34 cellular contexts compared by ENCODE assay signal in genomic region chr13:26653842-26654241, GRCh38.
A peak's percentile ranks its signal among the peaks of the same experiment; 100 is the strongest.
DNase-seq lines count a peak whose midpoint lies in the region; ATAC-seq, FAIRE-seq and TF ChIP-seq lines count a peak whose summit lies in the region.
"Had no signal": no experiment of that assay in that cellular context is flagged by ENCODE, and none has a peak within 500 bp of the region (broad histone marks: within the 10 kb centered on the region; RNA-seq: fewer than 3 reads in every experiment).

No MANE protein-coding gene starts in this region.

- CTCF ChIA-PET in HepG2 (lab: Yijun Ruan, JAX; ENCODE audit: low intra/inter-chr PET ratio, low total read pairs), result no interaction called here

- ATAC-seq in HepG2, result no peak
- ATAC-seq in right lobe of liver, result no peak
- ATAC-seq in stimulated activated memory B cell treated with anti-CD40 and anti-IgM and Interleukin-4, amounts not matched to agents 10 μg/mL and 1 μg/mL and 100 μg/mL, for 72 hours, result peak; percentile 41
- ATAC-seq: A549; CD8-positive, alpha-beta T cell had no signal

- H2AFZ ChIP-seq in HepG2 (ENCODE audit: low read length) (no peak overlapping the region), Loucy (ENCODE audit: low read length) (no peak overlapping the region)

- TF ChIP-seq RAD21 in HepG2 (CRISPR knock-in tag; IDR thresholded peaks at IDR 0.05), result no peak

- no peaks in the 10 kb centered on the region for H3K4me1 ChIP-seq in HepG2 (ENCODE audit: insufficient read depth, low read length)
- H3K4me1 ChIP-seq in right lobe of liver, result no peaks in the 10 kb centered on the region
- H3K4me1 ChIP-seq in Loucy (ENCODE audit: insufficient read depth, low read length, poor library complexity, severe bottlenecking), result peaks cover 20% of the 10 kb centered on the region
- H3K4me1 ChIP-seq in SJCRH30, result no peaks in the 10 kb centered on the region
- H3K4me1 ChIP-seq: A549, BE2C, BLaER1, Caco-2 had no signal

- H3K4me2 ChIP-seq in HepG2 (ENCODE audit: low read depth, low read length) (no peak overlapping the region), Loucy (ENCODE audit: low read depth, low read length, poor library complexity, severe bottlenecking) (peak overlapping the region; percentile 21)
- H3K4me2 ChIP-seq: A549; BLaER1; BLaER1 treated with 17β-estradiol and CSF1 and Interleukin-3, amounts not matched to agents 10 nM and 100 nM had no signal

- in situ Hi-C loops in HepG2 (cut with HindIII; ENCODE audit: extremely low pct_ligation_motif_present, low pct_unique_long_range_greater_than_20kb), result no loop called here

- H3K36me3 Mint-ChIP-seq in stimulated activated memory B cell treated with anti-CD40 and anti-IgM and Interleukin-4, amounts not matched to agents 10 μg/mL and 1 μg/mL and 100 μg/mL, for 72 hours, result peaks cover 4% of the 10 kb centered on the region
- H3K36me3 Mint-ChIP-seq: CD4-positive, CD25-positive, alpha-beta regulatory T cell; CD8-positive, alpha-beta memory T cell; CD8-positive, alpha-beta T cell had no signal

- H3K4me1 Mint-ChIP-seq in stimulated activated memory B cell treated with anti-CD40 and anti-IgM and Interleukin-4, amounts not matched to agents 10 μg/mL and 1 μg/mL and 100 μg/mL, for 72 hours, result no peaks in the 10 kb centered on the region
- H3K4me1 Mint-ChIP-seq: B cell; CD14-positive monocyte; CD4-positive, alpha-beta memory T cell; CD4-positive, CD25-positive, alpha-beta regulatory T cell; CD8-positive, alpha-beta memory T cell had no signal

- POLR2A ChIA-PET in HepG2 (lab: Yijun Ruan, JAX), result no interaction called here

- TF ChIP-seq EP300 in HepG2 (IDR thresholded peaks at IDR 0.05; ENCODE audit: low read depth in 2 of 2, low read length in 2 of 2), result no peak
- no peak for TF ChIP-seq EP300 in HepG2 (CRISPR knock-in tag; IDR thresholded peaks at IDR 0.05; ENCODE audit: borderline replicate concordance)

- H3F3A ChIP-seq in Loucy (ENCODE audit: low read depth), result no peaks in the 10 kb centered on the region

- H3K27ac ChIP-seq in HepG2 (ENCODE audit: extremely low read length, insufficient read depth, low read length) (no peak overlapping the region), right lobe of liver (no peak overlapping the region), SJCRH30 (no peak overlapping the region)
- H3K27ac ChIP-seq: 22Rv1; A549; BLaER1; BLaER1 treated with 17β-estradiol and CSF1 and Interleukin-3, amounts not matched to agents 10 nM and 100 nM; C4-2B had no signal

- H3K79me2 ChIP-seq in HepG2 (ENCODE audit: insufficient read depth, low read length) (no peaks in the 10 kb centered on the region), Loucy (ENCODE audit: insufficient read depth, low read length) (no peaks in the 10 kb centered on the region)

- DNase-seq in HepG2 (ENCODE audit: low spot score), result no peak
- no peak for DNase-seq in right lobe of liver
- DNase-seq in NCI-H1694 (lab: John Stamatoyannopoulos, UW), result no peak
- DNase-seq in SJCRH30, result no peak
- DNase-seq: 8988T; ACHN; AML-193; BE2C; C1 segment of cervical spinal cord; Caco-2; Calu3; CD4-positive, alpha-beta memory T cell; CD4-positive, alpha-beta T cell; CD4-positive, CD25-positive, alpha-beta regulatory T cell; CD8-positive, alpha-beta memory T cell; CD8-positive, alpha-beta T cell; COR-L47; DMS 273 treated with DMSO at 0.1 percent for 48 hours; DMS153; DMS53; DMS79; DMS79 treated with DMSO at 0.1 percent for 48 hours; DND-41 had no signal

- no peak overlapping the region for H3K4me3 Mint-ChIP-seq in stimulated activated memory B cell treated with anti-CD40 and anti-IgM and Interleukin-4, amounts not matched to agents 10 μg/mL and 1 μg/mL and 100 μg/mL, for 72 hours
- H3K4me3 Mint-ChIP-seq: B cell; CD14-positive monocyte; CD4-positive, alpha-beta memory T cell; CD4-positive, alpha-beta T cell; CD4-positive, CD25-positive, alpha-beta regulatory T cell; CD8-positive, alpha-beta memory T cell; CD8-positive, alpha-beta T cell had no signal

- H3K36me3 ChIP-seq in HepG2 (replicated peaks in 1 of 2; ENCODE audit: control insufficient read depth in 1 of 2, insufficient read depth in 2 of 2, low read length in 2 of 2) (no peaks in the 10 kb centered on the region), right lobe of liver (no peaks in the 10 kb centered on the region), Loucy (ENCODE audit: insufficient read depth, low read length) (no peaks in the 10 kb centered on the region), SJCRH30 (no peaks in the 10 kb centered on the region)
- H3K36me3 ChIP-seq: BE2C; BLaER1; BLaER1 treated with 17β-estradiol and CSF1 and Interleukin-3, amounts not matched to agents 10 nM and 100 nM had no signal

- H3K27me3 ChIP-seq in HepG2 (ENCODE audit: control insufficient read depth in 1 of 2, insufficient read depth in 2 of 2, low read length in 2 of 2) (no peaks in the 10 kb centered on the region), right lobe of liver (no peaks in the 10 kb centered on the region), Loucy (ENCODE audit: insufficient read depth, low read length, poor library complexity, severe bottlenecking) (no peaks in the 10 kb centered on the region), SJCRH30 (no peaks in the 10 kb centered on the region)
- H3K27me3 ChIP-seq: BE2C; BLaER1; BLaER1 treated with 17β-estradiol and CSF1 and Interleukin-3, amounts not matched to agents 10 nM and 100 nM had no signal

- H3K4me3 ChIP-seq in HepG2 (replicated peaks in 1 of 3; ENCODE audit: insufficient read depth in 1 of 3, low read depth in 2 of 3, low read length in 3 of 3) (no peak overlapping the region), right lobe of liver (no peak overlapping the region), Loucy (ENCODE audit: low read length, poor library complexity, severe bottlenecking) (no peak overlapping the region), SJCRH30 (no peak overlapping the region)
- H3K4me3 ChIP-seq: A549; BLaER1; BLaER1 treated with 17β-estradiol and CSF1 and Interleukin-3, amounts not matched to agents 10 nM and 100 nM had no signal

- BruUV-seq in HepG2 (replicated peaks; lab: Mats Ljungman, UMichigan), result no TSS peak

- TF ChIP-seq CTCF in HepG2 (CRISPR knock-in tag; IDR thresholded peaks at IDR 0.05), result no peak
- TF ChIP-seq CTCF in right lobe of liver (IDR thresholded peaks at IDR 0.05), result no peak
- no peak for TF ChIP-seq CTCF in Loucy (conservative IDR thresholded peaks at IDR 0.05; ENCODE audit: low read length)

- H3K9me3 ChIP-seq in HepG2 (ENCODE audit: low read length) (peaks cover 6% of the 10 kb centered on the region; the same call in 1 of the 2 replicates), right lobe of liver (no peaks in the 10 kb centered on the region), Loucy (ENCODE audit: insufficient read depth, low read depth, low read length) (peaks cover 18% of the 10 kb centered on the region; the same call in 1 of the 2 replicates), SJCRH30 (replicated peaks) (peaks cover 8% of the 10 kb centered on the region; the same call in 1 of the 2 replicates)

- no peaks in the 10 kb centered on the region for H3K27me3 Mint-ChIP-seq in stimulated activated memory B cell treated with anti-CD40 and anti-IgM and Interleukin-4, amounts not matched to agents 10 μg/mL and 1 μg/mL and 100 μg/mL, for 72 hours
- H3K27me3 Mint-ChIP-seq: B cell; CD4-positive, alpha-beta T cell had no signal

- no peak overlapping the region for H3K9ac ChIP-seq in HepG2 (ENCODE audit: insufficient read depth, low read depth, low read length)
- no peak overlapping the region for H3K9ac ChIP-seq in Loucy (ENCODE audit: low read depth, low read length, poor library complexity, severe bottlenecking)
- H3K9ac ChIP-seq: BLaER1; BLaER1 treated with 17β-estradiol and CSF1 and Interleukin-3, amounts not matched to agents 10 nM and 100 nM had no signal

- intact Hi-C loops in HepG2 (cut with micrococcal nuclease; ENCODE audit: unreplicated experiment) (no loop called here), right lobe of liver (cut with DNase I) (no loop called here)

- H4K20me1 ChIP-seq in HepG2 (ENCODE audit: insufficient read depth, low read length), result no peaks in the 10 kb centered on the region
- H4K20me1 ChIP-seq in Loucy (ENCODE audit: insufficient read depth, low read length, poor library complexity, severe bottlenecking), result no peaks in the 10 kb centered on the region
- H4K20me1 ChIP-seq: BLaER1; BLaER1 treated with 17β-estradiol and CSF1 and Interleukin-3, amounts not matched to agents 10 nM and 100 nM had no signal

- FAIRE-seq in HepG2 (lab: Jason Lieb, UNC), result no peak
- FAIRE-seq: A204.1, A549, D721Med had no signal

- H3K27ac Mint-ChIP-seq in stimulated activated memory B cell treated with anti-CD40 and anti-IgM and Interleukin-4, amounts not matched to agents 10 μg/mL and 1 μg/mL and 100 μg/mL, for 72 hours, result no peak overlapping the region
- H3K27ac Mint-ChIP-seq: B cell; CD14-positive monocyte; CD4-positive, alpha-beta memory T cell; CD4-positive, alpha-beta T cell; CD4-positive, CD25-positive, alpha-beta regulatory T cell; CD8-positive, alpha-beta memory T cell; CD8-positive, alpha-beta T cell had no signal

- H3K9me3 Mint-ChIP-seq in stimulated activated memory B cell treated with anti-CD40 and anti-IgM and Interleukin-4, amounts not matched to agents 10 μg/mL and 1 μg/mL and 100 μg/mL, for 72 hours, result peaks cover 13% of the 10 kb centered on the region

- TF ChIP-seq POLR2A in HepG2 (IDR thresholded peaks at IDR 0.05; ENCODE audit: insufficient read depth in 1 of 2, low read depth in 2 of 2, low read length in 2 of 2) (no peak), right lobe of liver (IDR thresholded peaks at IDR 0.05) (no peak)

- WGBS in HepG2 (ENCODE audit: low lambda C conversion rate), result 54% methylated on average over 4 of the region's 4 CpGs
- 88% methylated on average over 2 of the region's 4 CpGs for WGBS in right lobe of liver (ENCODE audit: insufficient coverage, low coverage, low lambda C conversion rate, missing lambda C conversion rate)

- H3K9me2 ChIP-seq in Loucy (replicated peaks; ENCODE audit: low read depth, low read length), result no peaks in the 10 kb centered on the region

TF ChIP-seq in HepG2, 621 proteins besides CTCF, POLR2A, EP300 and RAD21 (continues in another document):
- TF ChIP-seq DMTF1 (CRISPR knock-in tag; IDR thresholded peaks at IDR 0.05), result no peak
